Comparison of ENCODE assay signal across 12 cellular contexts in genomic region chr5:172502969-172503368, GRCh38. TPM values are rescaled to one million over a fixed set of nuclear protein-coding genes. Genes with fewer than 3 reads are reported as not detected.
DNase-seq lines count a peak whose midpoint lies in the region; ATAC-seq and TF ChIP-seq lines count a peak whose summit lies in the region.
"Had no signal": no experiment of that assay in that cellular context is flagged by ENCODE, and none has a peak within 500 bp of the region (broad histone marks: within the 10 kb centered on the region; RNA-seq: fewer than 3 reads in every experiment).

No MANE protein-coding gene starts in this region.

- DNase-seq in CD1c-positive myeloid dendritic cell (ENCODE audit: extremely low spot score) (peak; percentile 9), HCT116 (ENCODE audit: low read depth, low spot score) (no peak), SK-N-SH (peak; percentile 41), lower leg skin (ENCODE audit: low spot score in 2 of 2) (peak; percentile 11 to 64)
- no peak for DNase-seq in activated naive CD4-positive, alpha-beta T cell treated with Interleukin-2 at 50 U/mL for 16 hours
- DNase-seq: activated naive CD4-positive, alpha-beta T cell treated with anti-CD3 and anti-CD28 coated beads, Interleukin-2, amount 10 ng/mL, durations not matched to agents 7 days and 5 days; NCI-H1092; T1000 had no signal

- H3K9me3 ChIP-seq in HCT116 (ENCODE audit: control insufficient read depth in 1 of 2, insufficient read depth in 1 of 2, low read depth in 1 of 2, low read length in 2 of 2) (no peaks in the 10 kb centered on the region), SK-N-SH (no peaks in the 10 kb centered on the region)
- H3K9me3 ChIP-seq: left lung had no signal

- H3F3A ChIP-seq in SK-N-SH (replicated peaks; ENCODE audit: insufficient read depth), result no peaks in the 10 kb centered on the region

- TF ChIP-seq EP300 in SK-N-SH (IDR thresholded peaks at IDR 0.05; ENCODE audit: borderline replicate concordance in 1 of 2, low read depth in 1 of 2, low read length in 1 of 2), result no peak

- CTCF ChIA-PET in HCT116 (lab: Charles Lee), result no interaction called here
- CTCF ChIA-PET in SK-N-SH (lab: Yijun Ruan, JAX), result interaction anchor here (1.0 kb wide), 1 partner anchor 32 kb away, joined by 3 read pairs; no protein-coding TSS in a partner anchor

- H3K4me1 ChIP-seq in HCT116 (ENCODE audit: control insufficient read depth in 1 of 2, insufficient read depth in 2 of 2, low read length in 2 of 2), result no peaks in the 10 kb centered on the region
- no peaks in the 10 kb centered on the region for H3K4me1 ChIP-seq in SK-N-SH (ENCODE audit: control insufficient read depth in 1 of 2, insufficient read depth in 2 of 2, low read depth in 1 of 2, low read length in 1 of 2)

- H3K9ac ChIP-seq in HCT116 (ENCODE audit: low read length), result no peak overlapping the region
- no peak overlapping the region for H3K9ac ChIP-seq in SK-N-SH

- no peaks in the 10 kb centered on the region for H3K27me3 ChIP-seq in HCT116 (ENCODE audit: insufficient read depth, low read length)
- H3K27me3 ChIP-seq in SK-N-SH (ENCODE audit: insufficient read depth), result peaks cover 4% of the 10 kb centered on the region; the same call in 1 of the 2 replicates
- H3K27me3 ChIP-seq: left lung had no signal

- H3K36me3 ChIP-seq in HCT116 (ENCODE audit: control insufficient read depth in 1 of 2, insufficient read depth in 2 of 2, low read length in 2 of 2), result no peaks in the 10 kb centered on the region
- H3K36me3 ChIP-seq in SK-N-SH (replicated peaks in 1 of 2; ENCODE audit: control insufficient read depth in 1 of 2, insufficient read depth in 2 of 2, low read length in 1 of 2), result no peaks in the 10 kb centered on the region
- H3K36me3 ChIP-seq: left lung had no signal

- 87% methylated on average over 4 of the region's 4 CpGs for WGBS in SK-N-SH (ENCODE audit: low lambda C conversion rate)
- WGBS in lower leg skin, 2 donors, result 90 to 95% methylated on average over 4 of the region's 4 CpGs

- TF ChIP-seq POLR2A in HCT116 (IDR thresholded peaks at IDR 0.05; ENCODE audit: borderline replicate concordance, extremely low read depth, insufficient read depth, insufficient read length), result no peak
- TF ChIP-seq POLR2A in lower leg skin (IDR thresholded peaks at IDR 0.05), result no peak

- H3K4me3 ChIP-seq in HCT116 (replicated peaks in 1 of 2; ENCODE audit: low read depth in 1 of 2, low read length in 2 of 2) (no peak overlapping the region), SK-N-SH (ENCODE audit: low read depth in 2 of 2, low read length in 1 of 2) (no peak overlapping the region), lower leg skin (ENCODE audit: low read depth, poor library complexity, severe bottlenecking) (no peak overlapping the region)
- H3K4me3 ChIP-seq: left lung had no signal

- intact Hi-C loops in HCT116 (cut with micrococcal nuclease) (no loop called here), lower leg skin (cut with DNase I; ENCODE audit: low total_unique reads) (no loop called here)

- H2AFZ ChIP-seq in HCT116 (ENCODE audit: low read depth, low read length, poor library complexity, severe bottlenecking) (no peak overlapping the region), SK-N-SH (ENCODE audit: low read depth) (no peak overlapping the region)

- TF ChIP-seq CTCF in HCT116 (IDR thresholded peaks at IDR 0.05 in 2 of 3, conservative IDR thresholded peaks at IDR 0.05 in 1 of 3; ENCODE audit: borderline replicate concordance in 1 of 3, insufficient read depth in 1 of 3, low read depth in 2 of 3, low read length in 2 of 3), result no peak
- TF ChIP-seq CTCF in SK-N-SH (IDR thresholded peaks at IDR 0.05), result no peak
- TF ChIP-seq CTCF in lower leg skin (IDR thresholded peaks at IDR 0.05), result no peak

- no peak overlapping the region for H3K27ac ChIP-seq in HCT116 (ENCODE audit: low read depth, low read length)
- no peak overlapping the region for H3K27ac ChIP-seq in SK-N-SH (ENCODE audit: low read depth in 2 of 2, low read length in 1 of 2)
- H3K27ac ChIP-seq: left lung had no signal

- peak; percentile 96 for ATAC-seq in HCT116
- ATAC-seq in GM19455 (IDR thresholded peaks at IDR 0.05; ENCODE audit: unreplicated experiment), result no peak
- ATAC-seq in HG03196 (IDR thresholded peaks at IDR 0.05; ENCODE audit: unreplicated experiment), result no peak
- no peak for ATAC-seq in GM21423 (IDR thresholded peaks at IDR 0.05; ENCODE audit: unreplicated experiment)
- ATAC-seq: left lung had no signal

- H3K4me2 ChIP-seq in HCT116 (ENCODE audit: low read length), result no peak overlapping the region
- H3K4me2 ChIP-seq in SK-N-SH, result no peak overlapping the region

- RAD21 ChIA-PET in HCT116 (lab: Charles Lee; ENCODE audit: low non-redundant PET in 1 of 2, low total read pairs in 2 of 2, uncharacterized antibody in 2 of 2, unreplicated experiment in 2 of 2), result no interaction called here

- no TSS peak for BruUV-seq in HCT116 (replicated peaks; lab: Mats Ljungman, UMichigan)

- POLR2A ChIA-PET in HCT116 (lab: Charles Lee), result no interaction called here
- POLR2A ChIA-PET in SK-N-SH (lab: Yijun Ruan, JAX), result no interaction called here

- H3K9me2 ChIP-seq in HCT116 (ENCODE audit: insufficient read depth), result no peaks in the 10 kb centered on the region
- no peaks in the 10 kb centered on the region for H3K9me2 ChIP-seq in SK-N-SH

- no peaks in the 10 kb centered on the region for H3K79me2 ChIP-seq in HCT116 (ENCODE audit: insufficient read depth, low read length)
- H3K79me2 ChIP-seq in SK-N-SH (ENCODE audit: insufficient read depth), result no peaks in the 10 kb centered on the region

- H4K20me1 ChIP-seq in HCT116 (ENCODE audit: insufficient read depth), result no peaks in the 10 kb centered on the region
- no peaks in the 10 kb centered on the region for H4K20me1 ChIP-seq in SK-N-SH (ENCODE audit: insufficient read depth)

- TF ChIP-seq RAD21 in HCT116 (IDR thresholded peaks at IDR 0.05; ENCODE audit: low read depth), result no peak
- no peak for TF ChIP-seq RAD21 in SK-N-SH (IDR thresholded peaks at IDR 0.05; ENCODE audit: low read length)

TF ChIP-seq in HCT116, 20 proteins besides CTCF, POLR2A, EP300 and RAD21 (continues in another document):
- TF ChIP-seq JUND (IDR thresholded peaks at IDR 0.05), result no peak
- no peak for TF ChIP-seq ELF1 (IDR thresholded peaks at IDR 0.05; ENCODE audit: borderline replicate concordance, low read depth)
- no peak for TF ChIP-seq ZNF274 (IDR thresholded peaks at IDR 0.05; ENCODE audit: low read depth, low read length)
- no peak for TF ChIP-seq EZH2phosphoT487 (IDR thresholded peaks at IDR 0.05; ENCODE audit: borderline replicate concordance)
- TF ChIP-seq CBX3 (IDR thresholded peaks at IDR 0.05; ENCODE audit: low read depth), result no peak
- TF ChIP-seq ZBTB33 (IDR thresholded peaks at IDR 0.05; ENCODE audit: extremely low read depth, insufficient replicate concordance, low read length), result no peak
- TF ChIP-seq SIN3A (IDR thresholded peaks at IDR 0.05; ENCODE audit: low read depth), result no peak
- TF ChIP-seq MAX (IDR thresholded peaks at IDR 0.05), result no peak

TF ChIP-seq in SK-N-SH, 30 proteins besides CTCF, POLR2A, EP300 and RAD21:
- TF ChIP-seq MEF2A (IDR thresholded peaks at IDR 0.05; ENCODE audit: borderline replicate concordance, low read depth) (no peak), USF1 (IDR thresholded peaks at IDR 0.05; ENCODE audit: borderline replicate concordance, low read depth) (peak; percentile 79)

RNA-seq across cellular contexts. Expression of gene SH3PXD2B, which starts 48.6 kb away (rescaled TPM):
- 27.5 TPM for total RNA-seq in HCT116 (2021; ENCODE audit: unreplicated experiment)
- polyA plus RNA-seq in HCT116 (2012), result 13.4 TPM in 2 replicates
- 15.0 and 15.7 TPM in 2 replicates for polyA plus RNA-seq in SK-N-SH (2012; rRNA removed)
- 8.5 and 12.1 TPM in 2 replicates for polyA plus RNA-seq in SK-N-SH (2012; cell fraction: cytosol; rRNA removed)
- polyA plus RNA-seq in SK-N-SH (2012; cell fraction: nucleus; rRNA removed), result 15.1 and 22.9 TPM in 2 replicates
- total RNA-seq in lower leg skin, result 10 to 100 TPM; 13.5 to 43.5 (median 28.1) TPM

Comparison
In these comparisons a context has a peak if more than half of its experiments do, and no peak if none do; other contexts are left out.
1. DNase-seq: peak in CD1c-positive myeloid dendritic cell (single experiment), SK-N-SH (single experiment) and lower leg skin (2 of 2); none in HCT116 (single experiment) and activated naive CD4-positive, alpha-beta T cell treated with Interleukin-2 at 50 U/mL for 16 hours (single experiment).